Comparison of ENCODE assay signal across 8 cellular contexts in the genomic region with DNA sequence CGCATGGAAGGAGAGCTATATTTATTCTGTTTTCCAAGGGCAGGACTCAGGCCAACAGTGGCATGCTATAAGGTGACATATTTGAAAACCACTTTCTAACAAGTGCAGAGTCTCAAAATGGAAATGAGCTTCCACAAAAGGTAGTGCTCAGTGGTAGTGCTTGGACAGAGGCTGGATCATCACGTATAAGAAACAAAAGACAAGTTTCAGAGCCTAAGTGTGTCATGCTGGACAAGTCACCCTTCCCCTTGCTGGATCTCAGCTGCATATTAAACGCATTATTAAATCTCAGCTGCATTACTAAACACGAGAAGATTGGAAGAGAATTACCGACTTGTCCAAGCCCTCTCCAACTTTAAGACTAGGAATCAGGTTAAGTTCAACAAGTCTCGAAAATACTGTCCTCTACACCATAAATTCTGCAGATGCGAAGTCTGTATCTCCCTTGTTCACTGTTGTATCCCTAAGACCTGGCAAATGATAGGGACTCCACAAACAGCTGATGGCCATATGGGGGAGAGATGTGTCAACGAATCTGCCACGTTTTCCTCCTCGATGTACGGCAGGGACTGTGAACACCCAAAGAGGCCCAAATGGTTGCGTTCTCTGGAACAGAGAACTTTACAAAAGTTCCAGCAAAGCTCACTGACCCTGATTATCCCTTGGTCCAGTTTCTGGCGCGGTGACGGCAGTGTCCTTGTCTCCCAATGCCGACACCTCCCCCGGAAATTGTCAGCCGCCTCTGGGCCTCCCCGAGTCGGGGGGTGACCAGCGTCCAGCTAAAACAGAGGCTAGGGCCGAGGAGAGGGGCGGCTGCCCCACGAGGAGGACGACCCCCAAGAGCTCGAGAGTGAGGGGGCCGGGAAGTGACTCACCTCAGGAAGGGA. TPM values are rescaled to one million over a fixed set of nuclear protein-coding genes. Genes with fewer than 3 reads are reported as not detected.
DNase-seq lines count a peak whose midpoint lies in the region; ATAC-seq and TF ChIP-seq lines count a peak whose summit lies in the region.

No MANE protein-coding gene starts in this region.

- H3K9me3 ChIP-seq in CD8-positive, alpha-beta T cell (ENCODE audit: low read length): no peaks in the 10 kb centered on the region
- no peaks in the 10 kb centered on the region for H3K9me3 ChIP-seq in HUES6 (ENCODE audit: control insufficient read depth, insufficient read depth, low read depth, low read length)
- no peaks in the 10 kb centered on the region for H3K9me3 ChIP-seq in vagina

- H3K27ac ChIP-seq in CD8-positive, alpha-beta T cell (ENCODE audit: low read depth, low read length): peak overlapping the region; percentile 85
- H3K27ac ChIP-seq in HUES6 (ENCODE audit: low read depth, low read length): peak overlapping the region; percentile 78; the same call in 1 of the 2 replicates
- H3K27ac ChIP-seq in vagina: peak overlapping the region; percentile 87

- no peaks in the 10 kb centered on the region for H3K27me3 ChIP-seq in CD8-positive, alpha-beta T cell (ENCODE audit: insufficient read depth, low read length)
- H3K27me3 ChIP-seq in HUES6 (ENCODE audit: control insufficient read depth, insufficient read depth, low read length) (no peaks in the 10 kb centered on the region), vagina (no peaks in the 10 kb centered on the region)

- no peaks in the 10 kb centered on the region for H3K27me3 Mint-ChIP-seq in CD8-positive, alpha-beta T cell (ENCODE audit: low read depth)

- H3K9ac ChIP-seq in HUES6 (ENCODE audit: low read length): peak overlapping the region; percentile 99

- CTCF ChIA-PET in CD8-positive, alpha-beta T cell (lab: Charles Lee): interaction anchor here (0.6 kb wide), 1 partner anchor 579 kb away, joined by 4 read pairs; no protein-coding TSS in a partner anchor

- no peaks in the 10 kb centered on the region for H3K36me3 ChIP-seq in CD8-positive, alpha-beta T cell (ENCODE audit: insufficient read depth, low read length)
- H3K36me3 ChIP-seq in HUES6 (ENCODE audit: control insufficient read depth, insufficient read depth, low read length): peaks cover 7% of the 10 kb centered on the region
- H3K36me3 ChIP-seq in vagina: peaks cover 0 to 1% of the 10 kb centered on the region in 2 donors

- no peak overlapping the region for H3K27ac Mint-ChIP-seq in CD8-positive, alpha-beta T cell

- peaks cover 26% of the 10 kb centered on the region for H3K4me1 ChIP-seq in CD8-positive, alpha-beta T cell (ENCODE audit: insufficient read depth, low read length)
- H3K4me1 ChIP-seq in HUES6 (ENCODE audit: control insufficient read depth, insufficient read depth, low read length) (peaks cover 7% of the 10 kb centered on the region; the same call in 1 of the 2 replicates), vagina (peaks cover 31% of the 10 kb centered on the region)

- no peaks in the 10 kb centered on the region for H3K9me3 Mint-ChIP-seq in CD8-positive, alpha-beta T cell

- POLR2A ChIA-PET in CD8-positive, alpha-beta T cell (lab: Charles Lee): interaction anchor here (0.6 to 1.1 kb wide), 3 partner anchors 14 to 254 kb away, joined by 3 read pairs; no protein-coding TSS in a partner anchor

- H3K36me3 Mint-ChIP-seq in CD8-positive, alpha-beta T cell: peaks cover 6% of the 10 kb centered on the region

- peak; percentile 37 for ATAC-seq in CD8-positive, alpha-beta T cell
- ATAC-seq in GM21367 (IDR thresholded peaks at IDR 0.05; ENCODE audit: unreplicated experiment): peak; percentile 13

- H3K4me1 Mint-ChIP-seq in CD8-positive, alpha-beta T cell (ENCODE audit: low read depth): peaks cover 9% of the 10 kb centered on the region

- no peak for TF ChIP-seq POLR2A in vagina (IDR thresholded peaks at IDR 0.05)

- no peak for TF ChIP-seq CTCF in CD8-positive, alpha-beta T cell (IDR thresholded peaks at IDR 0.05)
- no peak for TF ChIP-seq CTCF in vagina (IDR thresholded peaks at IDR 0.05)

- H3K4me3 Mint-ChIP-seq in CD8-positive, alpha-beta T cell: no peak overlapping the region

- peak in 2 of 7 experiments; percentile 8 to 24 for DNase-seq in CD8-positive, alpha-beta T cell
- peak; percentile 17 for DNase-seq in cerebellar cortex (ENCODE audit: low spot score)
- DNase-seq in medulla oblongata (ENCODE audit: extremely low spot score): peak; percentile 21
- DNase-seq in vagina (ENCODE audit: extremely low spot score in 2 of 2): no peak
- DNase-seq in DMS153 (lab: John Stamatoyannopoulos, UW): no peak
- DNase-seq in NCI-H1417 treated with DMSO at 0.1 percent for 48 hours (lab: John Stamatoyannopoulos, UW): no peak

- H3K4me3 ChIP-seq in CD8-positive, alpha-beta T cell (ENCODE audit: low read depth, low read length): peak overlapping the region; percentile 96
- H3K4me3 ChIP-seq in HUES6 (ENCODE audit: low read depth, low read length) (peak overlapping the region; percentile 99), vagina (peak overlapping the region; percentile 77 to 91)

- intact Hi-C loops in CD8-positive, alpha-beta T cell (cut with DNase I, micrococcal nuclease): loop anchor here (1.0 to 5.0 kb wide), 3 partner anchors 123 to 567 kb away; partner anchors contain the start of genes PDIA6 (in 2 of the 2) and RRM2 (in 1 of the 2)
- intact Hi-C loops in vagina (cut with DNase I): no loop called here

RNA-seq across cellular contexts. Expression of gene NOL10, which starts 0.6 kb away (rescaled TPM):
- 10 to 100 TPM; 20.2 to 21.6 TPM for total RNA-seq in CD8-positive, alpha-beta T cell
- 24.3 TPM for total RNA-seq in vagina

RNA-seq across cellular contexts. Expression of gene ATP6V1C2, which starts 32.3 kb away (rescaled TPM):
- not detected for total RNA-seq in CD8-positive, alpha-beta T cell
- total RNA-seq in vagina: 134 TPM

Comparison
In these comparisons a context has a peak if more than half of its experiments do, and no peak if none do; other contexts are left out.
1. DNase-seq: peak in cerebellar cortex (single experiment) and medulla oblongata (single experiment); none in vagina (0 of 2), DMS153 (single experiment) and NCI-H1417 treated with DMSO at 0.1 percent for 48 hours (single experiment).
2. RNA of gene ATP6V1C2, which starts 32.3 kb away (total RNA-seq): 134 TPM in vagina (single experiment); not detected in CD8-positive, alpha-beta T cell; every median in the first group is over 100 times any median in the second.
3. Peak in every context shown above with its lines, with median percentiles within 50 percentile points of each other: H3K27ac ChIP-seq and H3K4me3 ChIP-seq.